In genomic region chr1:11642418-11643017, GRCh38 we compare ENCODE assay signal across 8 cellular contexts. TPM values are rescaled to one million over a fixed set of nuclear protein-coding genes. Genes with fewer than 3 reads are reported as not detected.
DNase-seq lines count a peak whose midpoint lies in the region; ATAC-seq and TF ChIP-seq lines count a peak whose summit lies in the region.
"Not testable (repeated sequence)": the region's sequence is repeated elsewhere in the genome, so short reads cannot be mapped to it uniquely, and the experiment has no call there.

No MANE protein-coding gene starts in this region.

- H3K4me3 ChIP-seq in OCI-LY1 (ENCODE audit: low read depth, low read length, poor library complexity, severe bottlenecking); cardiac fibroblast (replicated peaks in 1 of 2; ENCODE audit: low read depth in 2 of 2, low read length in 2 of 2); psoas muscle; upper lobe of left lung: not testable (repeated sequence)

- not testable (repeated sequence) for H4K20me1 ChIP-seq in OCI-LY1 (ENCODE audit: insufficient read depth, low read length)

- not testable (repeated sequence) for H3F3A ChIP-seq in OCI-LY1 (ENCODE audit: insufficient read depth, low read length)

- H3K4me2 ChIP-seq in OCI-LY1 (ENCODE audit: low read length): not testable (repeated sequence)

- not testable (repeated sequence) for H3K27me3 ChIP-seq in OCI-LY1 (ENCODE audit: insufficient read depth, low read length); psoas muscle (ENCODE audit: insufficient read depth in 3 of 3, low read length in 2 of 3); upper lobe of left lung

- not testable (repeated sequence) for H3K27ac ChIP-seq in OCI-LY1 (ENCODE audit: low read depth, low read length, poor library complexity, severe bottlenecking); psoas muscle; upper lobe of left lung

- H3K9me3 ChIP-seq in OCI-LY1 (ENCODE audit: low read length); psoas muscle; upper lobe of left lung: not testable (repeated sequence)

- H3K36me3 ChIP-seq in OCI-LY1 (ENCODE audit: insufficient read depth, low read length); psoas muscle (ENCODE audit: insufficient read depth in 1 of 2, low read depth in 1 of 2); upper lobe of left lung: not testable (repeated sequence)

- not testable (repeated sequence) for H3K9ac ChIP-seq in OCI-LY1 (ENCODE audit: low read length)

- WGBS in psoas muscle, 3 donors: 48 to 54% (median 52%) methylated on average over 18 of the region's 18 CpGs
- 54 to 58% methylated on average over 18 of the region's 18 CpGs for WGBS in upper lobe of left lung, 2 donors

- H3K79me2 ChIP-seq in OCI-LY1 (ENCODE audit: insufficient read depth, low read length): not testable (repeated sequence)

- TF ChIP-seq CTCF in LNCAP (IDR thresholded peaks at IDR 0.05) (peak; percentile 96), OCI-LY1 (IDR thresholded peaks at IDR 0.05; ENCODE audit: low read length) (peak; percentile 93), cardiac fibroblast (IDR thresholded peaks at IDR 0.05; ENCODE audit: low read depth, low read length) (peak; percentile 98), psoas muscle (IDR thresholded peaks at IDR 0.05) (peak; percentile 96), upper lobe of left lung (IDR thresholded peaks at IDR 0.05) (peak; percentile 88 to 94 (median 91))

- not testable (repeated sequence) for H3K4me1 ChIP-seq in OCI-LY1 (ENCODE audit: insufficient read depth, low read length, severe bottlenecking); psoas muscle; upper lobe of left lung

- intact Hi-C loops in psoas muscle (cut with DNase I): loop anchor here (5.0 to 10.0 kb wide), 3 partner anchors 305 to 605 kb away; no protein-coding TSS in a partner anchor

- not testable (repeated sequence) for TF ChIP-seq EP300 in upper lobe of left lung (IDR thresholded peaks at IDR 0.05)

- ATAC-seq in psoas muscle (peak; percentile 81 to 91 (median 87)), upper lobe of left lung (ENCODE audit: low FRiP score in 2 of 2) (peak; percentile 77 to 85)

- peak; percentile 62 for DNase-seq in EL
- DNase-seq in activated CD4-positive, alpha-beta T cell treated with anti-CD3 and anti-CD28 coated beads, Interleukin-2, amount 50 U/mL, for 24 hours (ENCODE audit: low read depth in 1 of 2, low spot score in 1 of 2): peak; percentile 52 to 66
- DNase-seq in cardiac fibroblast (ENCODE audit: low read depth in 2 of 2): peak; percentile 73 to 77
- DNase-seq in hypothalamus (lab: John Stamatoyannopoulos, UW): peak in 36 of 51 donors; percentile 10 to 76 (median 41)
- peak; percentile 40 to 66 for DNase-seq in psoas muscle
- peak in 1 of 2 donors; percentile 58 for DNase-seq in upper lobe of left lung

- not testable (repeated sequence) for TF ChIP-seq POLR2A in upper lobe of left lung (IDR thresholded peaks at IDR 0.05)

- H3K9me2 ChIP-seq in OCI-LY1 (ENCODE audit: low read depth, low read length): not testable (repeated sequence)

- not testable (repeated sequence) for H2AFZ ChIP-seq in OCI-LY1 (ENCODE audit: low read length)

RNA-seq across cellular contexts. Expression of gene FBXO2, which starts 11.7 kb away (rescaled TPM):
- total RNA-seq in psoas muscle: 1 to 10 TPM; 1.2 to 3.5 (median 2.3) TPM
- polyA plus RNA-seq in psoas muscle: 10 to 100 TPM in 1 of 3 donors, 1 to 10 TPM in 1, under 1 TPM in 1; 0.35 to 20.9 (median 1.1) TPM
- total RNA-seq in upper lobe of left lung: 10 to 100 TPM in 5 of 6 donors, 1 to 10 TPM in 1; 8.2 to 18.0 (median 13.8) TPM

RNA-seq across cellular contexts. Expression of gene FBXO44, which starts 12.2 kb away (rescaled TPM):
- total RNA-seq in psoas muscle (1 to 10 TPM; 2.9 to 8.4 (median 4.6) TPM), upper lobe of left lung (100 to 1,000 TPM in 1 of 6 donors, 10 to 100 TPM in 5; 14.7 to 114 (median 18.0) TPM)
- 1 to 10 TPM; 3.6 to 5.0 (median 3.8) TPM for polyA plus RNA-seq in psoas muscle

RNA-seq across cellular contexts. Expression of gene FBXO6, which starts 21.5 kb away (rescaled TPM):
- total RNA-seq in psoas muscle (10 to 100 TPM; 10.2 to 17.3 (median 13.1) TPM), upper lobe of left lung (10 to 100 TPM; 10.5 to 25.4 (median 16.4) TPM)
- polyA plus RNA-seq in psoas muscle: 10 to 100 TPM; 10.2 to 27.1 (median 21.4) TPM

RNA-seq across cellular contexts. Expression of gene MAD2L2, which starts 38.4 kb away (rescaled TPM):
- 10 to 100 TPM; 25.9 to 39.0 (median 28.8) TPM for total RNA-seq in psoas muscle
- 10 to 100 TPM; 39.1 to 61.8 (median 40.5) TPM for polyA plus RNA-seq in psoas muscle
- 10 to 100 TPM; 20.3 to 38.8 (median 28.0) TPM for total RNA-seq in upper lobe of left lung

RNA-seq across cellular contexts. Expression of gene DRAXIN, which starts 49.0 kb away (rescaled TPM):
- total RNA-seq in psoas muscle: under 1 TPM in 1 of 4 donors, not detected in 3; 0.04 TPM
- under 1 TPM in 2 of 3 donors, not detected in 1; 0.01 to 0.65 TPM for polyA plus RNA-seq in psoas muscle
- under 1 TPM in 2 of 6 donors, not detected in 4; 0.11 to 0.17 TPM for total RNA-seq in upper lobe of left lung
